In genomic region chr2:159106105-159106504, GRCh38 we compare ENCODE assay signal across 28 cellular contexts.
A peak's percentile ranks its signal among the peaks of the same experiment; 100 is the strongest.
DNase-seq lines count a peak whose midpoint lies in the region; ATAC-seq and TF ChIP-seq lines count a peak whose summit lies in the region.
"Had no signal": no experiment of that assay in that cellular context is flagged by ENCODE, and none has a peak within 500 bp of the region (broad histone marks: within the 10 kb centered on the region; RNA-seq: fewer than 3 reads in every experiment).

No MANE protein-coding gene starts in this region.

- H3K27me3 ChIP-seq in right atrium auricular region: no peaks in the 10 kb centered on the region
- no peaks in the 10 kb centered on the region for H3K27me3 ChIP-seq in heart right ventricle
- H3K27me3 ChIP-seq in prostate gland (replicated peaks; ENCODE audit: insufficient read depth): no peaks in the 10 kb centered on the region
- H3K27me3 ChIP-seq: BLaER1 treated with 17β-estradiol and CSF1 and Interleukin-3, amounts not matched to agents 10 nM and 100 nM; foreskin keratinocyte; spleen; thyroid gland had no signal

- no peak for ATAC-seq in heart right ventricle
- no peak for ATAC-seq in GM18909 (IDR thresholded peaks at IDR 0.05; ENCODE audit: poor library complexity, unreplicated experiment)
- no peak for ATAC-seq in GM21717 (IDR thresholded peaks at IDR 0.05; ENCODE audit: unreplicated experiment)
- no peak for ATAC-seq in GM18870 (IDR thresholded peaks at IDR 0.05; ENCODE audit: unreplicated experiment)
- ATAC-seq: activated CD8-positive, alpha-beta T cell treated with anti-CD3 and anti-CD28 coated beads for 36 hours; activated naive CD8-positive, alpha-beta T cell treated with anti-CD3 and anti-CD28 coated beads, Interleukin-2, amount 50 U/mL, for 24 hours; foreskin keratinocyte; lower lobe of right lung had no signal

- no peak for TF ChIP-seq POLR2A in prostate gland (IDR thresholded peaks at IDR 0.05)

- H3K27me3 Mint-ChIP-seq in glutamatergic neuron (ENCODE audit: unreplicated experiment): peaks cover 2% of the 10 kb centered on the region
- H3K27me3 Mint-ChIP-seq: activated CD8-positive, alpha-beta T cell treated with anti-CD3 and anti-CD28 coated beads for 36 hours; activated naive CD8-positive, alpha-beta T cell treated with anti-CD3 and anti-CD28 coated beads, Interleukin-2, amount 50 U/mL, for 24 hours; dendritic cell treated with granulocyte-macrophage colony-stimulating factor and Interleukin-4, amounts not matched to agents 40 ng/mL and 50 ng/mL, for 4 days; stimulated activated naive CD8-positive, alpha-beta T cell treated with anti-CD3 and anti-CD28 coated beads, Interleukin-15, Interleukin-2, amounts not matched to agents 100 ng/mL and 50 ng/mL, for 24 hours had no signal

- no peaks in the 10 kb centered on the region for H3K9me3 Mint-ChIP-seq in glutamatergic neuron (ENCODE audit: unreplicated experiment)
- H3K9me3 Mint-ChIP-seq: activated B cell treated with CpG ODN at 0.5 μM for 24 hours; activated CD8-positive, alpha-beta T cell treated with anti-CD3 and anti-CD28 coated beads for 36 hours; activated naive CD8-positive, alpha-beta T cell treated with anti-CD3 and anti-CD28 coated beads, Interleukin-2, amount 50 U/mL, for 24 hours; dendritic cell treated with granulocyte-macrophage colony-stimulating factor and Interleukin-4, amounts not matched to agents 40 ng/mL and 50 ng/mL, for 4 days; stimulated activated naive CD8-positive, alpha-beta T cell treated with anti-CD3 and anti-CD28 coated beads, Interleukin-15, Interleukin-2, amounts not matched to agents 100 ng/mL and 50 ng/mL, for 24 hours; T-helper 2 cell treated with Interferon-gamma antibody and Interleukin-4, amounts not matched to agents 5 μg/mL and 100 μg/mL, for 36 hours had no signal

- H3K4me1 Mint-ChIP-seq in glutamatergic neuron (ENCODE audit: low read depth, unreplicated experiment): peaks cover 10% of the 10 kb centered on the region
- H3K4me1 Mint-ChIP-seq: activated B cell treated with CpG ODN at 0.5 μM for 24 hours; activated naive CD8-positive, alpha-beta T cell treated with anti-CD3 and anti-CD28 coated beads, Interleukin-2, amount 50 U/mL, for 24 hours had no signal

- H3K9me3 ChIP-seq in right atrium auricular region: no peaks in the 10 kb centered on the region
- H3K9me3 ChIP-seq in heart right ventricle: no peaks in the 10 kb centered on the region
- no peaks in the 10 kb centered on the region for H3K9me3 ChIP-seq in prostate gland
- H3K9me3 ChIP-seq: BLaER1 treated with 17β-estradiol and CSF1 and Interleukin-3, amounts not matched to agents 10 nM and 100 nM; lower lobe of right lung; spleen; thyroid gland had no signal

- WGBS in heart right ventricle, 2 donors: 65 to 70% methylated on average over 5 of the region's 5 CpGs
- 69% methylated on average over 5 of the region's 5 CpGs for WGBS in prostate gland

- DNase-seq in right atrium auricular region (ENCODE audit: low spot score) (no peak), heart right ventricle (no peak), astrocyte of the hippocampus (ENCODE audit: low read depth, low spot score) (peak; percentile 42), glutamatergic neuron (no peak), prostate gland (ENCODE audit: low spot score) (no peak)
- DNase-seq: activated B cell treated with CpG ODN at 0.5 μM for 24 hours; activated CD8-positive, alpha-beta T cell treated with anti-CD3 and anti-CD28 coated beads for 36 hours; activated effector memory CD4-positive, alpha-beta T cell treated with anti-CD3 and anti-CD28 coated beads, Interleukin-2, amount 50 U/mL, for 16 hours; activated naive CD8-positive, alpha-beta T cell treated with anti-CD3 and anti-CD28 coated beads, Interleukin-2, amount 50 U/mL, for 24 hours; activated T-cell treated with anti-CD3 and anti-CD28 coated beads for 4 hours; Calu3; foreskin keratinocyte; lower lobe of right lung; NCI-H146; NCI-H2171; NCI-H526; spleen; stimulated activated CD4-positive, alpha-beta T cell treated with anti-CD3 and anti-CD28 coated beads, Interleukin-4, amount 100 ng/mL, for 1 hour; thyroid gland had no signal

- no peak overlapping the region for H3K27ac Mint-ChIP-seq in glutamatergic neuron (ENCODE audit: unreplicated experiment)
- H3K27ac Mint-ChIP-seq: activated B cell treated with CpG ODN at 0.5 μM for 24 hours; activated CD8-positive, alpha-beta T cell treated with anti-CD3 and anti-CD28 coated beads for 36 hours; activated naive CD8-positive, alpha-beta T cell treated with anti-CD3 and anti-CD28 coated beads, Interleukin-2, amount 50 U/mL, for 24 hours; dendritic cell treated with granulocyte-macrophage colony-stimulating factor and Interleukin-4, amounts not matched to agents 40 ng/mL and 50 ng/mL, for 4 days; stimulated activated naive CD8-positive, alpha-beta T cell treated with anti-CD3 and anti-CD28 coated beads, Interleukin-15, Interleukin-2, amounts not matched to agents 100 ng/mL and 50 ng/mL, for 24 hours; T-helper 2 cell treated with Interferon-gamma antibody and Interleukin-4, amounts not matched to agents 5 μg/mL and 100 μg/mL, for 36 hours had no signal

- no peak for TF ChIP-seq CTCF in right atrium auricular region (IDR thresholded peaks at IDR 0.05)
- peak in 1 of 9 donors; percentile 17 for TF ChIP-seq CTCF in heart right ventricle (IDR thresholded peaks at IDR 0.05)
- TF ChIP-seq CTCF in glutamatergic neuron (IDR thresholded peaks at IDR 0.05; ENCODE audit: partially characterized antibody, unreplicated experiment): peak; percentile 12
- TF ChIP-seq CTCF in prostate gland (IDR thresholded peaks at IDR 0.05): peak in 1 of 4 experiments; percentile 18

- no peak overlapping the region for H3K4me3 Mint-ChIP-seq in glutamatergic neuron (ENCODE audit: unreplicated experiment)
- H3K4me3 Mint-ChIP-seq: activated B cell treated with CpG ODN at 0.5 μM for 24 hours; activated CD8-positive, alpha-beta T cell treated with anti-CD3 and anti-CD28 coated beads for 36 hours; activated naive CD8-positive, alpha-beta T cell treated with anti-CD3 and anti-CD28 coated beads, Interleukin-2, amount 50 U/mL, for 24 hours; dendritic cell treated with granulocyte-macrophage colony-stimulating factor and Interleukin-4, amounts not matched to agents 40 ng/mL and 50 ng/mL, for 4 days; stimulated activated naive CD8-positive, alpha-beta T cell treated with anti-CD3 and anti-CD28 coated beads, Interleukin-15, Interleukin-2, amounts not matched to agents 100 ng/mL and 50 ng/mL, for 24 hours; T-helper 2 cell treated with Interferon-gamma antibody and Interleukin-4, amounts not matched to agents 5 μg/mL and 100 μg/mL, for 36 hours had no signal

- H3K4me1 ChIP-seq in right atrium auricular region: peaks cover 0 to 51% of the 10 kb centered on the region in 2 donors
- peaks cover 4 to 53% (median 37%) of the 10 kb centered on the region in 9 donors for H3K4me1 ChIP-seq in heart right ventricle
- H3K4me1 ChIP-seq in prostate gland (replicated peaks): peaks cover 7% of the 10 kb centered on the region
- H3K4me1 ChIP-seq: foreskin keratinocyte, spleen had no signal

- no peaks in the 10 kb centered on the region for H3K36me3 ChIP-seq in right atrium auricular region
- H3K36me3 ChIP-seq in heart right ventricle: no peaks in the 10 kb centered on the region
- no peaks in the 10 kb centered on the region for H3K36me3 ChIP-seq in prostate gland
- H3K36me3 ChIP-seq: BLaER1 treated with 17β-estradiol and CSF1 and Interleukin-3, amounts not matched to agents 10 nM and 100 nM; lower lobe of right lung; spleen; thyroid gland had no signal

- H3K4me3 ChIP-seq in right atrium auricular region (no peak overlapping the region), heart right ventricle (no peak overlapping the region), prostate gland (no peak overlapping the region)
- H3K4me3 ChIP-seq: BLaER1 treated with 17β-estradiol and CSF1 and Interleukin-3, amounts not matched to agents 10 nM and 100 nM; lower lobe of right lung; SK-N-MC; spleen; thyroid gland had no signal

- H3K36me3 Mint-ChIP-seq in glutamatergic neuron (ENCODE audit: unreplicated experiment): no peaks in the 10 kb centered on the region

- H3K27ac ChIP-seq in right atrium auricular region (peak overlapping the region; percentile 74 to 80), heart right ventricle (peak overlapping the region in 1 of 10 donors; percentile 16), prostate gland (no peak overlapping the region)
- H3K27ac ChIP-seq: BLaER1 treated with 17β-estradiol and CSF1 and Interleukin-3, amounts not matched to agents 10 nM and 100 nM; foreskin keratinocyte; HL-60; lower lobe of right lung; SK-N-MC; spleen; thyroid gland had no signal

- intact Hi-C loops in heart right ventricle (cut with DNase I): no loop called here
- intact Hi-C loops in prostate gland (cut with DNase I): no loop called here

Comparison
In these comparisons a context has a peak if more than half of its experiments do, and no peak if none do; other contexts are left out.
1. H3K27ac ChIP-seq: peak in right atrium auricular region (2 of 2); none in prostate gland (0 of 2).